In the genomic region with DNA sequence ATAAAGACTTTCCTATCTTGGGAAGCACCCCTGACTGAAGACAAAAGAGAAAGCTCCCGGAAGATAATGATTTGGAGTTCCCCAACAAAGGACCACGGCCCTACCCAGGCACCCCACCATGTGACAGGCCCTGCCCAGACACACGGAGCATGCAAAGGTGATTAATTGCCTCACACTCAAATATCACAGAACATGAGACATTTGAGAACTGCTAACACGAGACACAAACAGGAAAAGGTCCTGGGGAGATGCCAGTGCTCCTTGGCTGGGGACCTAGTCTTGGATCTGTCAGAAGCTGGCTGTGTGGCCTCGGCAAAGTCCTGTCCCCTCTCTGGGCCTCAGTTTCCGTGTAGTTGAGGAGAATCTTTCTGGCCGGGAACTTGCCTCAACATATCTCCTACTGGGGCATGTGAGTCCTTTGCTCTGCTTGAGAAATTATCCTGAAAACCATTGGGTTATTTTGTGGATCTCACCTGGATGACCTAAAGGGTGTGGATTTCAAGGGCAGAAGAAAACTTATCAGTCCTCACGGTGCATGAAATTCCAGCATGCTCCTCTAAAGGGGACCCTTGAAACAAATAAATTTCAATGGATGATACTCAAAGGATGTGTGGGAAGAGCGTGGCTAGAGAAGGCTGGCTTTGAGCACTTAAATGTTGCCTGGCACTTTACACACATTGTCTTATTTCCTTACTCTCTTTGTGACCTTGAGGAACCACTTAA, we compare ENCODE assay signal across 1 cellular context.
TF ChIP-seq lines count a peak whose summit lies in the region.

No MANE protein-coding gene starts in this region.

TF ChIP-seq in WTC11, 78 proteins besides CTCF, POLR2A, EP300 and RAD21 (continued from another document):
- no peak for TF ChIP-seq ZNF138 (CRISPR knock-in tag; conservative IDR thresholded peaks at IDR 0.05)
- TF ChIP-seq, protein P1, sequence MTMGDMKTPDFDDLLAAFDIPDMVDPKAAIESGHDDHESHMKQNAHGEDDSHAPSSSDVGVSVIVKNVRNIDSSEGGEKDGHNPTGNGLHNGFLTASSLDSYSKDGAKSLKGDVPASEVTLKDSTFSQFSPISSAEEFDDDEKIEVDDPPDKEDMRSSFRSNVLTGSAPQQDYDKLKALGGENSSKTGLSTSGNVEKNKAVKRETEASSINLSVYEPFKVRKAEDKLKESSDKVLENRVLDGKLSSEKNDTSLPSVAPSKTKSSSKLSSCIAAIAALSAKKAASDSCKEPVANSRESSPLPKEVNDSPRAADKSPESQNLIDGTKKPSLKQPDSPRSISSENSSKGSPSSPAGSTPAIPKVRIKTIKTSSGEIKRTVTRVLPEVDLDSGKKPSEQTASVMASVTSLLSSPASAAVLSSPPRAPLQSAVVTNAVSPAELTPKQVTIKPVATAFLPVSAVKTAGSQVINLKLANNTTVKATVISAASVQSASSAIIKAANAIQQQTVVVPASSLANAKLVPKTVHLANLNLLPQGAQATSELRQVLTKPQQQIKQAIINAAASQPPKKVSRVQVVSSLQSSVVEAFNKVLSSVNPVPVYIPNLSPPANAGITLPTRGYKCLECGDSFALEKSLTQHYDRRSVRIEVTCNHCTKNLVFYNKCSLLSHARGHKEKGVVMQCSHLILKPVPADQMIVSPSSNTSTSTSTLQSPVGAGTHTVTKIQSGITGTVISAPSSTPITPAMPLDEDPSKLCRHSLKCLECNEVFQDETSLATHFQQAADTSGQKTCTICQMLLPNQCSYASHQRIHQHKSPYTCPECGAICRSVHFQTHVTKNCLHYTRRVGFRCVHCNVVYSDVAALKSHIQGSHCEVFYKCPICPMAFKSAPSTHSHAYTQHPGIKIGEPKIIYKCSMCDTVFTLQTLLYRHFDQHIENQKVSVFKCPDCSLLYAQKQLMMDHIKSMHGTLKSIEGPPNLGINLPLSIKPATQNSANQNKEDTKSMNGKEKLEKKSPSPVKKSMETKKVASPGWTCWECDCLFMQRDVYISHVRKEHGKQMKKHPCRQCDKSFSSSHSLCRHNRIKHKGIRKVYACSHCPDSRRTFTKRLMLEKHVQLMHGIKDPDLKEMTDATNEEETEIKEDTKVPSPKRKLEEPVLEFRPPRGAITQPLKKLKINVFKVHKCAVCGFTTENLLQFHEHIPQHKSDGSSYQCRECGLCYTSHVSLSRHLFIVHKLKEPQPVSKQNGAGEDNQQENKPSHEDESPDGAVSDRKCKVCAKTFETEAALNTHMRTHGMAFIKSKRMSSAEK (CRISPR knock-in tag; IDR thresholded peaks at IDR 0.05; ENCODE audit: borderline replicate concordance), result no peak
- TF ChIP-seq, protein P2, sequence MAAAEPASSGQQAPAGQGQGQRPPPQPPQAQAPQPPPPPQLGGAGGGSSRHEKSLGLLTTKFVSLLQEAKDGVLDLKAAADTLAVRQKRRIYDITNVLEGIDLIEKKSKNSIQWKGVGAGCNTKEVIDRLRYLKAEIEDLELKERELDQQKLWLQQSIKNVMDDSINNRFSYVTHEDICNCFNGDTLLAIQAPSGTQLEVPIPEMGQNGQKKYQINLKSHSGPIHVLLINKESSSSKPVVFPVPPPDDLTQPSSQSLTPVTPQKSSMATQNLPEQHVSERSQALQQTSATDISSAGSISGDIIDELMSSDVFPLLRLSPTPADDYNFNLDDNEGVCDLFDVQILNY (CRISPR knock-in tag; IDR thresholded peaks at IDR 0.05), result no peak
- TF ChIP-seq, protein P3, sequence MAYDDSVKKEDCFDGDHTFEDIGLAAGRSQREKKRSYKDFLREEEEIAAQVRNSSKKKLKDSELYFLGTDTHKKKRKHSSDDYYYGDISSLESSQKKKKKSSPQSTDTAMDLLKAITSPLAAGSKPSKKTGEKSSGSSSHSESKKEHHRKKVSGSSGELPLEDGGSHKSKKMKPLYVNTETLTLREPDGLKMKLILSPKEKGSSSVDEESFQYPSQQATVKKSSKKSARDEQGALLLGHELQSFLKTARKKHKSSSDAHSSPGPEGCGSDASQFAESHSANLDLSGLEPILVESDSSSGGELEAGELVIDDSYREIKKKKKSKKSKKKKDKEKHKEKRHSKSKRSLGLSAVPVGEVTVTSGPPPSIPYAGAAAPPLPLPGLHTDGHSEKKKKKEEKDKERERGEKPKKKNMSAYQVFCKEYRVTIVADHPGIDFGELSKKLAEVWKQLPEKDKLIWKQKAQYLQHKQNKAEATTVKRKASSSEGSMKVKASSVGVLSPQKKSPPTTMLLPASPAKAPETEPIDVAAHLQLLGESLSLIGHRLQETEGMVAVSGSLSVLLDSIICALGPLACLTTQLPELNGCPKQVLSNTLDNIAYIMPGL (CRISPR knock-in tag; IDR thresholded peaks at IDR 0.05), result no peak
- TF ChIP-seq SMAD4 (CRISPR knock-in tag; IDR thresholded peaks at IDR 0.05), result no peak
- TF ChIP-seq, protein P4, sequence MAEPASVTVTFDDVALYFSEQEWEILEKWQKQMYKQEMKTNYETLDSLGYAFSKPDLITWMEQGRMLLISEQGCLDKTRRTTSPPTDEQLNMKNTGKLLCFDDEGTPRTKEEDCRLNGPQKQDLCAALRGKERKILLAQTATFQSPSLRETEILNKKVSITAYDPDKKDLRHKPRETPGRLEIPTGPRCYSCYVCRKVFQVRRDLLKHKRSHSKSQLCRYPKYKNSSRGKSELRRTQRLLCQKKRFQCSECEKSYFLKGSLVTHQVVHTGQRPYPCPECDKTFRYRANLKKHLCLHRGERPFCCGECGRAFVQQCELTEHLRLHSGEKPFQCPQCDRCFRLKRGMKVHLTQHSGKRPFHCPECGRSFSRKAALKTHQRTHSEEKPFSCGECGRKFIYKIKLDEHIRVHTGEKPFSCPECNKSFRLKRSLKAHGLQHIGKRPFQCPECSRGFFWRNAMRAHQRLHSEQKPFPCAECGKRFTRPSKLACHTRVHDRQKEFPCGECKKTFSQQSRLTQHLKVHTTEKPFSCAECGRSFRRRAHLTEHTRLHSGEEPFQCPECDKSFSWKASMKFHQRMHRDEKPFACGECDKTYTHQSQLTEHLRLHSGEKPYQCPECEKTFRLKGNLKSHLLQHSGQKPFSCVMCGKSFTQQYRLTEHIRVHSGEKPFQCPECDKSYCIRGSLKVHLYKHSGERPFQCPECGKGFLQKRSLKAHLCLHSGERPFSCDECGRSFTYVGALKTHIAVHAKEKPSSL (CRISPR knock-in tag; conservative IDR thresholded peaks at IDR 0.05), result no peak
- TF ChIP-seq, protein P5, sequence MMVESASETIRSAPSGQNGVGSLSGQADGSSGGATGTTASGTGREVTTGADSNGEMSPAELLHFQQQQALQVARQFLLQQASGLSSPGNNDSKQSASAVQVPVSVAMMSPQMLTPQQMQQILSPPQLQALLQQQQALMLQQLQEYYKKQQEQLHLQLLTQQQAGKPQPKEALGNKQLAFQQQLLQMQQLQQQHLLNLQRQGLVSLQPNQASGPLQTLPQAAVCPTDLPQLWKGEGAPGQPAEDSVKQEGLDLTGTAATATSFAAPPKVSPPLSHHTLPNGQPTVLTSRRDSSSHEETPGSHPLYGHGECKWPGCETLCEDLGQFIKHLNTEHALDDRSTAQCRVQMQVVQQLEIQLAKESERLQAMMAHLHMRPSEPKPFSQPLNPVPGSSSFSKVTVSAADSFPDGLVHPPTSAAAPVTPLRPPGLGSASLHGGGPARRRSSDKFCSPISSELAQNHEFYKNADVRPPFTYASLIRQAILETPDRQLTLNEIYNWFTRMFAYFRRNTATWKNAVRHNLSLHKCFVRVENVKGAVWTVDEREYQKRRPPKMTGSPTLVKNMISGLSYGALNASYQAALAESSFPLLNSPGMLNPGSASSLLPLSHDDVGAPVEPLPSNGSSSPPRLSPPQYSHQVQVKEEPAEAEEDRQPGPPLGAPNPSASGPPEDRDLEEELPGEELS (CRISPR knock-in tag; IDR thresholded peaks at IDR 0.05), result no peak
- no peak for TF ChIP-seq ZNF396 (CRISPR knock-in tag; IDR thresholded peaks at IDR 0.05; ENCODE audit: borderline replicate concordance)
- TF ChIP-seq TEAD4 (CRISPR knock-in tag; IDR thresholded peaks at IDR 0.05), result no peak
- TF ChIP-seq, protein P6, sequence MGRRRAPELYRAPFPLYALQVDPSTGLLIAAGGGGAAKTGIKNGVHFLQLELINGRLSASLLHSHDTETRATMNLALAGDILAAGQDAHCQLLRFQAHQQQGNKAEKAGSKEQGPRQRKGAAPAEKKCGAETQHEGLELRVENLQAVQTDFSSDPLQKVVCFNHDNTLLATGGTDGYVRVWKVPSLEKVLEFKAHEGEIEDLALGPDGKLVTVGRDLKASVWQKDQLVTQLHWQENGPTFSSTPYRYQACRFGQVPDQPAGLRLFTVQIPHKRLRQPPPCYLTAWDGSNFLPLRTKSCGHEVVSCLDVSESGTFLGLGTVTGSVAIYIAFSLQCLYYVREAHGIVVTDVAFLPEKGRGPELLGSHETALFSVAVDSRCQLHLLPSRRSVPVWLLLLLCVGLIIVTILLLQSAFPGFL (CRISPR knock-in tag; IDR thresholded peaks at IDR 0.05; ENCODE audit: borderline replicate concordance), result no peak
- TF ChIP-seq RELA (CRISPR knock-in tag; IDR thresholded peaks at IDR 0.05; ENCODE audit: borderline replicate concordance), result no peak
